Comparison of ENCODE assay signal across 24 cellular contexts in the genomic region with DNA sequence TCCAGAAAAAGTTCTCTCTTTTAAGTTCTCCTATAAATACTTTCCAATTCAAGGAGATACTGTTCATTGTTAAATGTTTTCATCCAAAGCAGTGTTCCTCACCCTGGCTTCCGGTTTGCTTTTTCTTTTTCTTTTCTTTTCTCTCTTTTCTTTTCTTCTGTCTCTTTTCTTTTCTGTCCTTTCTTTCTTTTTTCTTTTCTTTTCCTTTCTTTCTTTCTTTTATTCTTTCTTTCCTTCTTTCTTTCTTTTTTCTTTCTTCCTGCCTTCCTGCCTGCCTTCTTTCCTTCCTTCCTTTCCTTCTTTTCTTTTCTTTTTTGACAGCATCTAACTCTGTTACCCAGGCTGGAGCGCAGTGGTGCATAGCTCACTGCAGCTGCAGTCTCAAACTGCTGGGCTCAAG.
"Had no signal": no experiment of that assay in that cellular context is flagged by ENCODE, and none has a peak within 500 bp of the region (broad histone marks: within the 10 kb centered on the region; RNA-seq: fewer than 3 reads in every experiment).

No MANE protein-coding gene starts in this region.

- H3K36me3 ChIP-seq: esophagus squamous epithelium, gastrocnemius medialis, heart right ventricle, left lung, lower lobe of right lung had no signal

- H3K27ac ChIP-seq: coronary artery, dorsolateral prefrontal cortex, esophagus squamous epithelium, heart right ventricle, left lung, lower lobe of right lung had no signal

- H3K27me3 ChIP-seq: gastrocnemius medialis had no signal

- H3K9me3 Mint-ChIP-seq: memory B cell; naive thymus-derived CD4-positive, alpha-beta T cell; natural killer cell had no signal

- FAIRE-seq: endothelial cell of umbilical vein, keratinocyte had no signal

- ATAC-seq: gastrocnemius medialis; heart right ventricle; left cardiac atrium; left lung; left ventricle myocardium superior; lower lobe of right lung; naive thymus-derived CD4-positive, alpha-beta T cell; natural killer cell had no signal

- H3K36me3 Mint-ChIP-seq: memory B cell, natural killer cell had no signal

- H3K4me3 ChIP-seq: coronary artery, dorsolateral prefrontal cortex, esophagus squamous epithelium, gastrocnemius medialis, heart right ventricle, left lung, lower lobe of right lung had no signal

- H3K4me3 Mint-ChIP-seq: memory B cell; naive thymus-derived CD4-positive, alpha-beta T cell; natural killer cell had no signal

- H3K27ac Mint-ChIP-seq: memory B cell; naive thymus-derived CD4-positive, alpha-beta T cell; natural killer cell had no signal

- DNase-seq: dermis blood vessel endothelial cell; dorsolateral prefrontal cortex; effector CD4-positive, alpha-beta T cell; effector memory CD4-positive, alpha-beta T cell; esophagus squamous epithelium; foreskin fibroblast; foreskin melanocyte; gastrocnemius medialis; glutamatergic neuron; head of caudate nucleus; heart right ventricle; hippocampal formation; left cardiac atrium; left lung; left ventricle myocardium superior; lower lobe of right lung; mesendoderm; midbrain; naive thymus-derived CD4-positive, alpha-beta T cell; natural killer cell had no signal

- H3K9me3 ChIP-seq: esophagus squamous epithelium, gastrocnemius medialis, heart right ventricle, left lung, lower lobe of right lung had no signal
